30 cellular contexts compared by ENCODE assay signal in the genomic region with DNA sequence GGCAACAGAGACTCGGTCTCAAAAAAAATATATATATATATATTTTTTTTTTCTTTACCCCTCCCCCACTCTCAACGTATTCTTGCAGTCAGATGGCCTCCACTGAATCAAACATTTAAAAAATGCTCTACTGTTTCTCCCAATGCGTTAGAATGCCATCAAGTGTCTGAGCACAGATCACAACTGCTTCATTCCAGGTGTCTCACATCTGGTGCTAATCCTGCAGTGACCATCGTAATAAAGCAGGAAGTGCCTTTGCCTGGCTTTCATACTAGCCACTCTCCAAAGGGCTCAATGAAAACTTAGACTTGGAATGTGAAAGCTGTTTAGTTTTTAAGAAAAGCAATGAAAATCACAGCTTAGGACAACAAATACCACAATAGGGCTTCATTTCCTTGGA. TPM values are rescaled to one million over a fixed set of nuclear protein-coding genes. Genes with fewer than 3 reads are reported as not detected.
DNase-seq lines count a peak whose midpoint lies in the region; ATAC-seq and TF ChIP-seq lines count a peak whose summit lies in the region.
"Had no signal": no experiment of that assay in that cellular context is flagged by ENCODE, and none has a peak within 500 bp of the region (broad histone marks: within the 10 kb centered on the region; RNA-seq: fewer than 3 reads in every experiment).

No MANE protein-coding gene starts in this region.

- no peaks in the 10 kb centered on the region for H3K36me3 ChIP-seq in PC-3 (ENCODE audit: low read depth, low read length)
- H3K36me3 ChIP-seq: brain microvascular endothelial cell, esophagus muscularis mucosa, gastroesophageal sphincter, lower lobe of right lung, ovary had no signal

- no peak for DNase-seq in natural killer cell
- DNase-seq in natural killer cell treated with Interleukin-12 subunit alpha and Interleukin-12 subunit beta and Interleukin-15 and Interleukin-18, amount 100 ng/mL, for 72 hours (ENCODE audit: low spot score) = no peak
- peak; percentile 22 for DNase-seq in NCI-H69 (lab: John Stamatoyannopoulos, UW)
- peak; percentile 5 for DNase-seq in fibroblast of mammary gland (ENCODE audit: low read depth)
- no peak for DNase-seq in NCI-H345 treated with DMSO at 0.1 percent for 48 hours (lab: John Stamatoyannopoulos, UW; ENCODE audit: unreplicated experiment)
- DNase-seq in activated CD4-positive, alpha-beta T cell treated with anti-CD3 and anti-CD28 coated beads, Interleukin-2, amount 50 U/mL, for 4 hours = no peak
- DNase-seq in PC-3 = no peak
- DNase-seq: activated CD4-positive, alpha-beta T cell treated with anti-CD3 and anti-CD28 coated beads, Interleukin-2, amount 50 U/mL, for 1 hour; activated CD4-positive, CD25-positive, alpha-beta regulatory T cell; activated T-cell treated with anti-CD3 and anti-CD28 coated beads, Interleukin-2, amount 50 U/mL, for 48 hours; brain microvascular endothelial cell; CD8-positive, alpha-beta memory T cell; cerebellar nuclear complex; HFFc6; kidney glomerular epithelial cell; lower lobe of right lung; NCI-H1092; NCI-H187; NCI-H2171; NCI-H510A; nephron progenitor cell; ovary; small intestine; testis had no signal

- no peaks in the 10 kb centered on the region for H3K4me1 ChIP-seq in PC-3 (ENCODE audit: insufficient read depth, low read length)
- H3K4me1 ChIP-seq: esophagus muscularis mucosa, lower lobe of right lung, testis had no signal

- no peak overlapping the region for H3K4me2 ChIP-seq in PC-3 (ENCODE audit: low read length)

- H3K27ac Mint-ChIP-seq in natural killer cell = peak overlapping the region; percentile 70 to 77
- H3K27ac Mint-ChIP-seq in natural killer cell treated with Interleukin-12 subunit alpha and Interleukin-12 subunit beta and Interleukin-15 and Interleukin-18, amount 100 ng/mL, for 72 hours = peak overlapping the region in 1 of 2 donors; percentile 37
- H3K27ac Mint-ChIP-seq: HFFc6; IgD-negative memory B cell; nephron progenitor cell; stimulated activated naive CD8-positive, alpha-beta T cell treated with anti-CD3 and anti-CD28 coated beads, Interleukin-15, Interleukin-2, amounts not matched to agents 100 ng/mL and 50 ng/mL, for 24 hours had no signal

- no peaks in the 10 kb centered on the region for H3K9me3 Mint-ChIP-seq in natural killer cell
- H3K9me3 Mint-ChIP-seq in natural killer cell treated with Interleukin-12 subunit alpha and Interleukin-12 subunit beta and Interleukin-15 and Interleukin-18, amount 100 ng/mL, for 72 hours = no peaks in the 10 kb centered on the region
- H3K9me3 Mint-ChIP-seq: CD8-positive, alpha-beta memory T cell; HFFc6; IgD-negative memory B cell; nephron progenitor cell; stimulated activated naive CD8-positive, alpha-beta T cell treated with anti-CD3 and anti-CD28 coated beads, Interleukin-15, Interleukin-2, amounts not matched to agents 100 ng/mL and 50 ng/mL, for 24 hours had no signal

- H3F3A ChIP-seq in PC-3 (ENCODE audit: low read length, unreplicated experiment) = no peaks in the 10 kb centered on the region

- no peaks in the 10 kb centered on the region for H3K9me2 ChIP-seq in PC-3 (replicated peaks; ENCODE audit: low read length)

- CTCF ChIA-PET in PC-3 (lab: Charles Lee) = interaction anchor here (0.5 kb wide), 1 partner anchor 18 kb away, joined by 3 read pairs; no protein-coding TSS in a partner anchor

- no peak for TF ChIP-seq CTCF in natural killer cell (IDR thresholded peaks at IDR 0.05)
- no peak for TF ChIP-seq CTCF in fibroblast of mammary gland (conservative IDR thresholded peaks at IDR 0.05; ENCODE audit: control insufficient read depth, insufficient read depth, low read depth, low read length)
- TF ChIP-seq CTCF in PC-3 (conservative IDR thresholded peaks at IDR 0.05; ENCODE audit: low read depth, low read length) = no peak

- no peaks in the 10 kb centered on the region for H3K27me3 Mint-ChIP-seq in natural killer cell (ENCODE audit: low read depth in 2 of 2)
- no peaks in the 10 kb centered on the region for H3K27me3 Mint-ChIP-seq in natural killer cell treated with Interleukin-12 subunit alpha and Interleukin-12 subunit beta and Interleukin-15 and Interleukin-18, amount 100 ng/mL, for 72 hours
- H3K27me3 Mint-ChIP-seq: CD8-positive, alpha-beta memory T cell; stimulated activated naive CD8-positive, alpha-beta T cell treated with anti-CD3 and anti-CD28 coated beads, Interleukin-15, Interleukin-2, amounts not matched to agents 100 ng/mL and 50 ng/mL, for 24 hours had no signal

- no peak overlapping the region for H3K9ac ChIP-seq in PC-3 (ENCODE audit: low read length)

- H3K9me3 ChIP-seq in PC-3 (ENCODE audit: low read length) = no peaks in the 10 kb centered on the region
- H3K9me3 ChIP-seq: esophagus muscularis mucosa, gastroesophageal sphincter, lower lobe of right lung, ovary, testis had no signal

- H3K4me1 Mint-ChIP-seq in natural killer cell = peaks cover 41 to 65% of the 10 kb centered on the region in 2 donors
- H3K4me1 Mint-ChIP-seq in natural killer cell treated with Interleukin-12 subunit alpha and Interleukin-12 subunit beta and Interleukin-15 and Interleukin-18, amount 100 ng/mL, for 72 hours (ENCODE audit: low read depth in 2 of 2) = peaks cover 17 to 32% of the 10 kb centered on the region in 2 donors
- H3K4me1 Mint-ChIP-seq: IgD-negative memory B cell had no signal

- no peak overlapping the region for H3K4me3 Mint-ChIP-seq in natural killer cell
- H3K4me3 Mint-ChIP-seq in natural killer cell treated with Interleukin-12 subunit alpha and Interleukin-12 subunit beta and Interleukin-15 and Interleukin-18, amount 100 ng/mL, for 72 hours = no peak overlapping the region
- H3K4me3 Mint-ChIP-seq: CD8-positive, alpha-beta memory T cell; HFFc6; IgD-negative memory B cell; nephron progenitor cell; stimulated activated naive CD8-positive, alpha-beta T cell treated with anti-CD3 and anti-CD28 coated beads, Interleukin-15, Interleukin-2, amounts not matched to agents 100 ng/mL and 50 ng/mL, for 24 hours had no signal

- no peak for ATAC-seq in natural killer cell
- ATAC-seq in natural killer cell treated with Interleukin-12 subunit alpha and Interleukin-12 subunit beta and Interleukin-15 and Interleukin-18, amount 100 ng/mL, for 72 hours = no peak
- no peak for ATAC-seq in GM18909 (IDR thresholded peaks at IDR 0.05; ENCODE audit: poor library complexity, unreplicated experiment)
- no peak for ATAC-seq in PC-3
- ATAC-seq: gastroesophageal sphincter, lower lobe of right lung had no signal

- H3K79me2 ChIP-seq in PC-3 (ENCODE audit: low read length) = no peaks in the 10 kb centered on the region

- H4K20me1 ChIP-seq in PC-3 (ENCODE audit: low read length) = no peaks in the 10 kb centered on the region

- POLR2A ChIA-PET in PC-3 (lab: Charles Lee; ENCODE audit: unreplicated experiment) = no interaction called here

- no peak overlapping the region for H3K27ac ChIP-seq in PC-3 (ENCODE audit: low read length)
- H3K27ac ChIP-seq: brain microvascular endothelial cell, esophagus muscularis mucosa, gastroesophageal sphincter, lower lobe of right lung, ovary, SK-N-MC, testis had no signal

- peaks cover 28% of the 10 kb centered on the region for H3K36me3 Mint-ChIP-seq in natural killer cell
- H3K36me3 Mint-ChIP-seq in natural killer cell treated with Interleukin-12 subunit alpha and Interleukin-12 subunit beta and Interleukin-15 and Interleukin-18, amount 100 ng/mL, for 72 hours = peaks cover 4% of the 10 kb centered on the region

- H3K27me3 ChIP-seq in PC-3 (ENCODE audit: low read length) = 0 out of 2 replicates have a peak, but pooled peaks cover 3% of the 10 kb centered on the region
- H3K27me3 ChIP-seq: ovary, testis had no signal

- intact Hi-C loops in natural killer cell (cut with micrococcal nuclease) = no loop called here
- intact Hi-C loops in PC-3 (cut with micrococcal nuclease) = no loop called here

- BruUV-seq in PC-3 (replicated peaks; lab: Mats Ljungman, UMichigan) = no TSS peak

- no peak overlapping the region for H2AFZ ChIP-seq in PC-3 (ENCODE audit: low read length)

- H3K4me3 ChIP-seq in fibroblast of mammary gland (ENCODE audit: control insufficient read depth, low read depth, low read length) (no peak overlapping the region), PC-3 (ENCODE audit: low read length) (no peak overlapping the region)
- H3K4me3 ChIP-seq: esophagus muscularis mucosa, gastroesophageal sphincter, lower lobe of right lung, ovary, SK-N-MC, testis had no signal

RNA-seq across cellular contexts. Expression of gene SKAP1, which starts 37.2 kb away (rescaled TPM):
- total RNA-seq in natural killer cell (100 to 1,000 TPM; 168 to 227 (median 190) TPM), PC-3 (2014; rRNA removed) (not detected in 2 replicates)
- total RNA-seq in natural killer cell treated with Interleukin-12 subunit alpha and Interleukin-12 subunit beta and Interleukin-15 and Interleukin-18, amount 100 ng/mL, for 72 hours = 10 to 100 TPM; 40.9 to 44.9 TPM
- total RNA-seq: HFFc6 had no signal

Comparison
In these comparisons a context has a peak if more than half of its experiments do, and no peak if none do; other contexts are left out.
1. DNase-seq: peak in NCI-H69 (single experiment) and fibroblast of mammary gland (single experiment); none in natural killer cell (single experiment), natural killer cell treated with Interleukin-12 subunit alpha and Interleukin-12 subunit beta and Interleukin-15 and Interleukin-18, amount 100 ng/mL, for 72 hours (single experiment), NCI-H345 treated with DMSO at 0.1 percent for 48 hours (single experiment), activated CD4-positive, alpha-beta T cell treated with anti-CD3 and anti-CD28 coated beads, Interleukin-2, amount 50 U/mL, for 4 hours (0 of 2) and PC-3 (single experiment).
2. RNA of gene SKAP1, which starts 37.2 kb away (total RNA-seq): 168 to 227 TPM in natural killer cell and 40.9 to 44.9 TPM in natural killer cell treated with Interleukin-12 subunit alpha and Interleukin-12 subunit beta and Interleukin-15 and Interleukin-18, amount 100 ng/mL, for 72 hours; not detected in PC-3; every median in the first group is over 10 times any median in the second.